In genomic region chr14:39265741-39266588, GRCh38 we compare ENCODE assay signal across 1 cellular context.
TF ChIP-seq lines count a peak whose summit lies in the region.

No MANE protein-coding gene starts in this region.

TF ChIP-seq in HepG2, 621 proteins besides CTCF, POLR2A, EP300 and RAD21 (continued from another document and continues in another):
- TF ChIP-seq, protein P1, sequence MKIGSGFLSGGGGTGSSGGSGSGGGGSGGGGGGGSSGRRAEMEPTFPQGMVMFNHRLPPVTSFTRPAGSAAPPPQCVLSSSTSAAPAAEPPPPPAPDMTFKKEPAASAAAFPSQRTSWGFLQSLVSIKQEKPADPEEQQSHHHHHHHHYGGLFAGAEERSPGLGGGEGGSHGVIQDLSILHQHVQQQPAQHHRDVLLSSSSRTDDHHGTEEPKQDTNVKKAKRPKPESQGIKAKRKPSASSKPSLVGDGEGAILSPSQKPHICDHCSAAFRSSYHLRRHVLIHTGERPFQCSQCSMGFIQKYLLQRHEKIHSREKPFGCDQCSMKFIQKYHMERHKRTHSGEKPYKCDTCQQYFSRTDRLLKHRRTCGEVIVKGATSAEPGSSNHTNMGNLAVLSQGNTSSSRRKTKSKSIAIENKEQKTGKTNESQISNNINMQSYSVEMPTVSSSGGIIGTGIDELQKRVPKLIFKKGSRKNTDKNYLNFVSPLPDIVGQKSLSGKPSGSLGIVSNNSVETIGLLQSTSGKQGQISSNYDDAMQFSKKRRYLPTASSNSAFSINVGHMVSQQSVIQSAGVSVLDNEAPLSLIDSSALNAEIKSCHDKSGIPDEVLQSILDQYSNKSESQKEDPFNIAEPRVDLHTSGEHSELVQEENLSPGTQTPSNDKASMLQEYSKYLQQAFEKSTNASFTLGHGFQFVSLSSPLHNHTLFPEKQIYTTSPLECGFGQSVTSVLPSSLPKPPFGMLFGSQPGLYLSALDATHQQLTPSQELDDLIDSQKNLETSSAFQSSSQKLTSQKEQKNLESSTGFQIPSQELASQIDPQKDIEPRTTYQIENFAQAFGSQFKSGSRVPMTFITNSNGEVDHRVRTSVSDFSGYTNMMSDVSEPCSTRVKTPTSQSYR (CRISPR knock-in tag; IDR thresholded peaks at IDR 0.05; ENCODE audit: borderline replicate concordance), result no peak
- TF ChIP-seq, protein P2, sequence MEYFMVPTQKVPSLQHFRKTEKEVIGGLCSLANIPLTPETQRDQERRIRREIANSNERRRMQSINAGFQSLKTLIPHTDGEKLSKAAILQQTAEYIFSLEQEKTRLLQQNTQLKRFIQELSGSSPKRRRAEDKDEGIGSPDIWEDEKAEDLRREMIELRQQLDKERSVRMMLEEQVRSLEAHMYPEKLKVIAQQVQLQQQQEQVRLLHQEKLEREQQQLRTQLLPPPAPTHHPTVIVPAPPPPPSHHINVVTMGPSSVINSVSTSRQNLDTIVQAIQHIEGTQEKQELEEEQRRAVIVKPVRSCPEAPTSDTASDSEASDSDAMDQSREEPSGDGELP (IDR thresholded peaks at IDR 0.05; ENCODE audit: borderline replicate concordance, low read depth), result peak; percentile 100
- TF ChIP-seq CEBPB (IDR thresholded peaks at IDR 0.05; ENCODE audit: borderline replicate concordance, low read depth, low read length), result peak; percentile 63
- TF ChIP-seq MED8 (CRISPR knock-in tag; IDR thresholded peaks at IDR 0.05; ENCODE audit: insufficient replicate concordance), result peak; percentile 84
- 0 out of 2 replicates have a peak, but pooled peaks have one; percentile 77 for TF ChIP-seq MLLT10 (CRISPR knock-in tag; IDR thresholded peaks at IDR 0.05)
- TF ChIP-seq NFYC (CRISPR knock-in tag; IDR thresholded peaks at IDR 0.05), result 0 out of 2 replicates have a peak, but pooled peaks have one; percentile 47
- TF ChIP-seq TARDBP (CRISPR knock-in tag; IDR thresholded peaks at IDR 0.05), result peak; percentile 2; the same call in 1 of the 2 replicates
- peak; percentile 80 for TF ChIP-seq NFATC3 (CRISPR knock-in tag; IDR thresholded peaks at IDR 0.05)
- TF ChIP-seq, protein P3, sequence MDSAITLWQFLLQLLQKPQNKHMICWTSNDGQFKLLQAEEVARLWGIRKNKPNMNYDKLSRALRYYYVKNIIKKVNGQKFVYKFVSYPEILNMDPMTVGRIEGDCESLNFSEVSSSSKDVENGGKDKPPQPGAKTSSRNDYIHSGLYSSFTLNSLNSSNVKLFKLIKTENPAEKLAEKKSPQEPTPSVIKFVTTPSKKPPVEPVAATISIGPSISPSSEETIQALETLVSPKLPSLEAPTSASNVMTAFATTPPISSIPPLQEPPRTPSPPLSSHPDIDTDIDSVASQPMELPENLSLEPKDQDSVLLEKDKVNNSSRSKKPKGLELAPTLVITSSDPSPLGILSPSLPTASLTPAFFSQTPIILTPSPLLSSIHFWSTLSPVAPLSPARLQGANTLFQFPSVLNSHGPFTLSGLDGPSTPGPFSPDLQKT (CRISPR knock-in tag; IDR thresholded peaks at IDR 0.05; ENCODE audit: borderline replicate concordance), result peak; percentile 95
- TF ChIP-seq ZKSCAN1 (IDR thresholded peaks at IDR 0.05; ENCODE audit: low read length), result peak; percentile 26; the same call in 1 of the 2 replicates
- TF ChIP-seq, protein P4, sequence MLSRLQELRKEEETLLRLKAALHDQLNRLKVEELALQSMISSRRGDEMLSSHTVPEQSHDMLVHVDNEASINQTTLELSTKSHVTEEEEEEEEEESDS (CRISPR knock-in tag; IDR thresholded peaks at IDR 0.05; ENCODE audit: borderline replicate concordance), result peak; percentile 3; the same call in 1 of the 2 replicates
- TF ChIP-seq, protein P5, sequence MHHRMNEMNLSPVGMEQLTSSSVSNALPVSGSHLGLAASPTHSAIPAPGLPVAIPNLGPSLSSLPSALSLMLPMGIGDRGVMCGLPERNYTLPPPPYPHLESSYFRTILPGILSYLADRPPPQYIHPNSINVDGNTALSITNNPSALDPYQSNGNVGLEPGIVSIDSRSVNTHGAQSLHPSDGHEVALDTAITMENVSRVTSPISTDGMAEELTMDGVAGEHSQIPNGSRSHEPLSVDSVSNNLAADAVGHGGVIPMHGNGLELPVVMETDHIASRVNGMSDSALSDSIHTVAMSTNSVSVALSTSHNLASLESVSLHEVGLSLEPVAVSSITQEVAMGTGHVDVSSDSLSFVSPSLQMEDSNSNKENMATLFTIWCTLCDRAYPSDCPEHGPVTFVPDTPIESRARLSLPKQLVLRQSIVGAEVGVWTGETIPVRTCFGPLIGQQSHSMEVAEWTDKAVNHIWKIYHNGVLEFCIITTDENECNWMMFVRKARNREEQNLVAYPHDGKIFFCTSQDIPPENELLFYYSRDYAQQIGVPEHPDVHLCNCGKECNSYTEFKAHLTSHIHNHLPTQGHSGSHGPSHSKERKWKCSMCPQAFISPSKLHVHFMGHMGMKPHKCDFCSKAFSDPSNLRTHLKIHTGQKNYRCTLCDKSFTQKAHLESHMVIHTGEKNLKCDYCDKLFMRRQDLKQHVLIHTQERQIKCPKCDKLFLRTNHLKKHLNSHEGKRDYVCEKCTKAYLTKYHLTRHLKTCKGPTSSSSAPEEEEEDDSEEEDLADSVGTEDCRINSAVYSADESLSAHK (CRISPR knock-in tag; IDR thresholded peaks at IDR 0.05; ENCODE audit: borderline replicate concordance), result peak; percentile 68; the same call in 1 of the 2 replicates
- TF ChIP-seq RCOR2 (CRISPR knock-in tag; IDR thresholded peaks at IDR 0.05), result peak; percentile 49; the same call in 1 of the 2 replicates
- TF ChIP-seq, protein P6, sequence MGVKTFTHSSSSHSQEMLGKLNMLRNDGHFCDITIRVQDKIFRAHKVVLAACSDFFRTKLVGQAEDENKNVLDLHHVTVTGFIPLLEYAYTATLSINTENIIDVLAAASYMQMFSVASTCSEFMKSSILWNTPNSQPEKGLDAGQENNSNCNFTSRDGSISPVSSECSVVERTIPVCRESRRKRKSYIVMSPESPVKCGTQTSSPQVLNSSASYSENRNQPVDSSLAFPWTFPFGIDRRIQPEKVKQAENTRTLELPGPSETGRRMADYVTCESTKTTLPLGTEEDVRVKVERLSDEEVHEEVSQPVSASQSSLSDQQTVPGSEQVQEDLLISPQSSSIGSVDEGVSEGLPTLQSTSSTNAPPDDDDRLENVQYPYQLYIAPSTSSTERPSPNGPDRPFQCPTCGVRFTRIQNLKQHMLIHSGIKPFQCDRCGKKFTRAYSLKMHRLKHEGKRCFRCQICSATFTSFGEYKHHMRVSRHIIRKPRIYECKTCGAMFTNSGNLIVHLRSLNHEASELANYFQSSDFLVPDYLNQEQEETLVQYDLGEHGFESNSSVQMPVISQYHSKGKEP (CRISPR knock-in tag; IDR thresholded peaks at IDR 0.05), result peak; percentile 53
- 0 out of 2 replicates have a peak, but pooled peaks have one; percentile 65 for TF ChIP-seq ZBTB38 (CRISPR knock-in tag; IDR thresholded peaks at IDR 0.05)
- TF ChIP-seq ZNF570 (CRISPR knock-in tag; IDR thresholded peaks at IDR 0.05; ENCODE audit: borderline replicate concordance), result no peak
- no peak for TF ChIP-seq ZMYM4 (CRISPR knock-in tag; IDR thresholded peaks at IDR 0.05)
- TF ChIP-seq NR2F2 (IDR thresholded peaks at IDR 0.05; ENCODE audit: borderline replicate concordance, low read depth), result no peak
- TF ChIP-seq CHD4 (IDR thresholded peaks at IDR 0.05; ENCODE audit: borderline replicate concordance, low read length), result peak; percentile 58
- TF ChIP-seq ZNF512 (CRISPR knock-in tag; IDR thresholded peaks at IDR 0.05), result peak; percentile 74; the same call in 1 of the 2 replicates
- TF ChIP-seq ZNF3 (CRISPR knock-in tag; IDR thresholded peaks at IDR 0.05), result peak; percentile 67; the same call in 1 of the 2 replicates
- TF ChIP-seq MYC (CRISPR knock-in tag; IDR thresholded peaks at IDR 0.05; ENCODE audit: borderline replicate concordance), result no peak
- TF ChIP-seq ZNF136 (CRISPR knock-in tag; IDR thresholded peaks at IDR 0.05; ENCODE audit: low read depth), result 0 out of 2 replicates have a peak, but pooled peaks have one; percentile 46
- TF ChIP-seq, protein P7, sequence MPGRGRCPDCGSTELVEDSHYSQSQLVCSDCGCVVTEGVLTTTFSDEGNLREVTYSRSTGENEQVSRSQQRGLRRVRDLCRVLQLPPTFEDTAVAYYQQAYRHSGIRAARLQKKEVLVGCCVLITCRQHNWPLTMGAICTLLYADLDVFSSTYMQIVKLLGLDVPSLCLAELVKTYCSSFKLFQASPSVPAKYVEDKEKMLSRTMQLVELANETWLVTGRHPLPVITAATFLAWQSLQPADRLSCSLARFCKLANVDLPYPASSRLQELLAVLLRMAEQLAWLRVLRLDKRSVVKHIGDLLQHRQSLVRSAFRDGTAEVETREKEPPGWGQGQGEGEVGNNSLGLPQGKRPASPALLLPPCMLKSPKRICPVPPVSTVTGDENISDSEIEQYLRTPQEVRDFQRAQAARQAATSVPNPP (CRISPR knock-in tag; IDR thresholded peaks at IDR 0.05), result no peak
- TF ChIP-seq MBD4 (IDR thresholded peaks at IDR 0.05; ENCODE audit: borderline replicate concordance, low read length), result 0 out of 2 replicates have a peak, but pooled peaks have one; percentile 79
- no peak for TF ChIP-seq ZNF354B (CRISPR knock-in tag; IDR thresholded peaks at IDR 0.05)
- 0 out of 2 replicates have a peak, but pooled peaks have one; percentile 13 for TF ChIP-seq ARID3A (IDR thresholded peaks at IDR 0.05; ENCODE audit: low read depth, low read length)
- TF ChIP-seq SPEN (CRISPR knock-in tag; IDR thresholded peaks at IDR 0.05; ENCODE audit: low read depth), result peak; percentile 91; the same call in 1 of the 2 replicates
- peak; percentile 99; the same call in 1 of the 2 replicates for TF ChIP-seq ZNF256 (CRISPR knock-in tag; conservative IDR thresholded peaks at IDR 0.05)
- TF ChIP-seq ZNF44 (CRISPR knock-in tag; IDR thresholded peaks at IDR 0.05), result peak; percentile 90; the same call in 1 of the 2 replicates
- peak; percentile 78; the same call in 1 of the 2 replicates for TF ChIP-seq ZBTB1 (CRISPR knock-in tag; IDR thresholded peaks at IDR 0.05; ENCODE audit: borderline replicate concordance)
- TF ChIP-seq NR2F1 (CRISPR knock-in tag; IDR thresholded peaks at IDR 0.05), result peak in 1 of 2 experiments; percentile 54; a peak in 1 of 4 replicates
- peak; percentile 5; the same call in 1 of the 2 replicates for TF ChIP-seq ZC3H4 (CRISPR knock-in tag; IDR thresholded peaks at IDR 0.05; ENCODE audit: borderline replicate concordance)
- TF ChIP-seq ZNF556 (CRISPR knock-in tag; IDR thresholded peaks at IDR 0.05; ENCODE audit: borderline replicate concordance), result no peak
- TF ChIP-seq TRAFD1 (CRISPR knock-in tag; IDR thresholded peaks at IDR 0.05; ENCODE audit: borderline replicate concordance), result 0 out of 2 replicates have a peak, but pooled peaks have one; percentile 4
- peak; percentile 99; the same call in 1 of the 2 replicates for TF ChIP-seq STAT5B (CRISPR knock-in tag; IDR thresholded peaks at IDR 0.05)
- TF ChIP-seq ZNF17 (CRISPR knock-in tag; IDR thresholded peaks at IDR 0.05), result 0 out of 2 replicates have a peak, but pooled peaks have one; percentile 5
- peak; percentile 12; the same call in 1 of the 2 replicates for TF ChIP-seq ZSCAN5A (CRISPR knock-in tag; IDR thresholded peaks at IDR 0.05; ENCODE audit: borderline replicate concordance)
- TF ChIP-seq TMF1 (CRISPR knock-in tag; IDR thresholded peaks at IDR 0.05; ENCODE audit: low read depth), result no peak
- no peak for TF ChIP-seq SOX5 (CRISPR knock-in tag; IDR thresholded peaks at IDR 0.05; ENCODE audit: borderline replicate concordance)
- peak; percentile 92 for TF ChIP-seq MIXL1 (CRISPR knock-in tag; IDR thresholded peaks at IDR 0.05)
- 0 out of 2 replicates have a peak, but pooled peaks have one; percentile 65 for TF ChIP-seq NFIC (IDR thresholded peaks at IDR 0.05; ENCODE audit: low read length)
- TF ChIP-seq SP1 (IDR thresholded peaks at IDR 0.05), result no peak
- TF ChIP-seq SP1 (CRISPR knock-in tag; IDR thresholded peaks at IDR 0.05), result no peak
- TF ChIP-seq DMAP1 (CRISPR knock-in tag; IDR thresholded peaks at IDR 0.05), result no peak
- no peak for TF ChIP-seq TCF12 (IDR thresholded peaks at IDR 0.05)
- 0 out of 2 replicates have a peak, but pooled peaks have one; percentile 4 for TF ChIP-seq TCF12 (CRISPR knock-in tag; IDR thresholded peaks at IDR 0.05)
- peak; percentile 75; the same call in 1 of the 2 replicates for TF ChIP-seq SMARCC2 (IDR thresholded peaks at IDR 0.05)
